In the genomic region with DNA sequence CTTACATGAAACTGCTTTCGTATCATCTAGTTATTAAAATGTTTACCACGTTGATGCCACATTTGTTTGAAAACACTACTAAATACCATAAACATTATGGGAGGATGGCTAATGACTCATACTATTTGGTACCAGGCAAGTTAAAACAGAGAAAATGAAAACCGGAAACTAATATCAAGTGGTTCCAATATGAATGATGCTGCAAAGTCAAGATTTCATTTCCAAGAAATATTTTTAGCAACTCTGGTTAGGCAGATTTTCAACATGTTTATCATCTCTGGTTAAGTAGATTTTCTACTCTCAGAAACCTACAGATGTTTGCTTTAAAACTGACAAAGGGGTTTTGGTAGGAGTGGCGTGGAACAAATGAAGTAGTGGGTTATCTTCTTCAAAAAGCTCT, we compare ENCODE assay signal across 13 cellular contexts. TPM values are rescaled to one million over a fixed set of nuclear protein-coding genes. Genes with fewer than 3 reads are reported as not detected.
A peak's percentile ranks its signal among the peaks of the same experiment; 100 is the strongest.
DNase-seq lines count a peak whose midpoint lies in the region; ATAC-seq and TF ChIP-seq lines count a peak whose summit lies in the region.
"Had no signal": no experiment of that assay in that cellular context is flagged by ENCODE, and none has a peak within 500 bp of the region (broad histone marks: within the 10 kb centered on the region; RNA-seq: fewer than 3 reads in every experiment).

No MANE protein-coding gene starts in this region.

- H3K36me3 Mint-ChIP-seq in activated T-cell treated with anti-CD3 and anti-CD28 coated beads, Interleukin-2, amount 50 U/mL, for 24 hours (ENCODE audit: low read depth) = peaks cover 14% of the 10 kb centered on the region
- peaks cover 28% of the 10 kb centered on the region for H3K36me3 Mint-ChIP-seq in activated CD4-positive, alpha-beta memory T cell treated with anti-CD3 and anti-CD28 coated beads, Interleukin-2, amount 10 ng/mL, durations not matched to agents 7 days and 5 days (ENCODE audit: low read depth)
- no peaks in the 10 kb centered on the region for H3K36me3 Mint-ChIP-seq in WTC11

- H3K4me1 Mint-ChIP-seq in activated T-cell treated with anti-CD3 and anti-CD28 coated beads, Interleukin-2, amount 50 U/mL, for 24 hours (ENCODE audit: low read depth) = peaks cover 34% of the 10 kb centered on the region
- peaks cover 50% of the 10 kb centered on the region for H3K4me1 Mint-ChIP-seq in activated CD4-positive, alpha-beta memory T cell treated with anti-CD3 and anti-CD28 coated beads, Interleukin-2, amount 10 ng/mL, durations not matched to agents 7 days and 5 days
- H3K4me1 Mint-ChIP-seq in WTC11 = peaks cover 5% of the 10 kb centered on the region; the same call in 1 of the 2 replicates

- ATAC-seq in HG03095 (IDR thresholded peaks at IDR 0.05; ENCODE audit: unreplicated experiment) (peak; percentile 64), WTC11 (no peak)
- ATAC-seq: gastroesophageal sphincter, upper lobe of right lung had no signal

- POLR2A ChIA-PET in activated CD4-positive, alpha-beta memory T cell treated with anti-CD3 and anti-CD28 coated beads, Interleukin-2, amount 10 ng/mL, durations not matched to agents 7 days and 5 days (lab: Charles Lee) = interaction anchor here (0.6 to 2.4 kb wide), 5 partner anchors 19 to 128 kb away, joined by 3 to 11 read pairs (median 3); no protein-coding TSS in a partner anchor
- POLR2A ChIA-PET in WTC11 (lab: Charles Lee) = no interaction called here

- H3K27ac ChIP-seq in skin epidermis = peak overlapping the region in 17 of 21 experiments; percentile 22 to 88 (median 59)
- H3K27ac ChIP-seq: gastroesophageal sphincter, upper lobe of right lung had no signal

- DNase-seq in activated T-cell treated with anti-CD3 and anti-CD28 coated beads, Interleukin-2, amount 50 U/mL, for 24 hours = no peak
- no peak for DNase-seq in activated T-cell treated with anti-CD3 and anti-CD28 coated beads, Interleukin-2, amount 50 U/mL, for 48 hours
- no peak for DNase-seq in activated CD4-positive, alpha-beta memory T cell treated with anti-CD3 and anti-CD28 coated beads, Interleukin-2, amount 10 ng/mL, durations not matched to agents 7 days and 5 days
- no peak for DNase-seq in WTC11 (ENCODE audit: low spot score)
- DNase-seq in stimulated activated CD8-positive, alpha-beta memory T cell treated with anti-CD3 and anti-CD28 coated beads, Interleukin-4, amount 100 ng/mL, for 48 hours = no peak
- DNase-seq in NCI-H748 (lab: John Stamatoyannopoulos, UW; ENCODE audit: unreplicated experiment) = no peak
- DNase-seq: NCI-H146, upper lobe of right lung had no signal

- peak overlapping the region; percentile 18 for H3K4me3 Mint-ChIP-seq in activated T-cell treated with anti-CD3 and anti-CD28 coated beads, Interleukin-2, amount 50 U/mL, for 24 hours
- peak overlapping the region; percentile 19 for H3K4me3 Mint-ChIP-seq in activated CD4-positive, alpha-beta memory T cell treated with anti-CD3 and anti-CD28 coated beads, Interleukin-2, amount 10 ng/mL, durations not matched to agents 7 days and 5 days
- H3K4me3 Mint-ChIP-seq in WTC11 = no peak overlapping the region
- H3K4me3 Mint-ChIP-seq: activated naive CD4-positive, alpha-beta T cell treated with anti-CD3 and anti-CD28 coated beads, Interleukin-2, amount 50 U/mL, for 24 hours had no signal

- H3K4me3 ChIP-seq in skin epidermis = no peak overlapping the region
- H3K4me3 ChIP-seq: coronary artery, gastroesophageal sphincter, upper lobe of right lung had no signal

- H3K27me3 Mint-ChIP-seq in activated T-cell treated with anti-CD3 and anti-CD28 coated beads, Interleukin-2, amount 50 U/mL, for 24 hours = peaks cover 28% of the 10 kb centered on the region
- H3K27me3 Mint-ChIP-seq in activated CD4-positive, alpha-beta memory T cell treated with anti-CD3 and anti-CD28 coated beads, Interleukin-2, amount 10 ng/mL, durations not matched to agents 7 days and 5 days = no peaks in the 10 kb centered on the region
- peaks cover 27% of the 10 kb centered on the region for H3K27me3 Mint-ChIP-seq in WTC11 (ENCODE audit: low read depth)

- no peaks in the 10 kb centered on the region for H3K9me3 Mint-ChIP-seq in activated T-cell treated with anti-CD3 and anti-CD28 coated beads, Interleukin-2, amount 50 U/mL, for 24 hours
- no peaks in the 10 kb centered on the region for H3K9me3 Mint-ChIP-seq in activated CD4-positive, alpha-beta memory T cell treated with anti-CD3 and anti-CD28 coated beads, Interleukin-2, amount 10 ng/mL, durations not matched to agents 7 days and 5 days
- no peaks in the 10 kb centered on the region for H3K9me3 Mint-ChIP-seq in WTC11
- H3K9me3 Mint-ChIP-seq: activated naive CD4-positive, alpha-beta T cell treated with anti-CD3 and anti-CD28 coated beads, Interleukin-2, amount 50 U/mL, for 24 hours had no signal

- TF ChIP-seq CTCF in WTC11 (IDR thresholded peaks at IDR 0.05) = no peak

- CTCF ChIA-PET in activated CD4-positive, alpha-beta memory T cell treated with anti-CD3 and anti-CD28 coated beads, Interleukin-2, amount 10 ng/mL, durations not matched to agents 7 days and 5 days (lab: Charles Lee) = interaction anchor here (1.0 to 3.8 kb wide), 2 partner anchors 26 to 64 kb away, joined by 3 to 14 read pairs; no protein-coding TSS in a partner anchor
- CTCF ChIA-PET in WTC11 (lab: Charles Lee) = no interaction called here

- peak overlapping the region; percentile 83 for H3K27ac Mint-ChIP-seq in activated T-cell treated with anti-CD3 and anti-CD28 coated beads, Interleukin-2, amount 50 U/mL, for 24 hours
- peak overlapping the region; percentile 80 for H3K27ac Mint-ChIP-seq in activated CD4-positive, alpha-beta memory T cell treated with anti-CD3 and anti-CD28 coated beads, Interleukin-2, amount 10 ng/mL, durations not matched to agents 7 days and 5 days
- H3K27ac Mint-ChIP-seq in WTC11 = no peak overlapping the region
- H3K27ac Mint-ChIP-seq: activated naive CD4-positive, alpha-beta T cell treated with anti-CD3 and anti-CD28 coated beads, Interleukin-2, amount 50 U/mL, for 24 hours had no signal

TF ChIP-seq in WTC11, 78 proteins besides CTCF, POLR2A, EP300 and RAD21:
- TF ChIP-seq ETV6 (CRISPR knock-in tag; IDR thresholded peaks at IDR 0.05) = no peak

RNA-seq across cellular contexts. Expression of a gene that starts 4.9 kb away (rescaled TPM):
- total RNA-seq in activated CD4-positive, alpha-beta memory T cell treated with anti-CD3 and anti-CD28 coated beads, Interleukin-2, amount 10 ng/mL, durations not matched to agents 7 days and 5 days = 10 to 100 TPM; 35.0 to 36.6 TPM
- 18.4 to 19.8 TPM (median 19.0 TPM) in 3 replicates for total RNA-seq in WTC11 (2021)
